Comparison of ENCODE assay signal across 29 cellular contexts in genomic region chr9:135007601-135008000, GRCh38.
"Had no signal": no experiment of that assay in that cellular context is flagged by ENCODE, and none has a peak within 500 bp of the region (broad histone marks: within the 10 kb centered on the region; RNA-seq: fewer than 3 reads in every experiment).

No MANE protein-coding gene starts in this region.

- H3K4me3 Mint-ChIP-seq: naive thymus-derived CD4-positive, alpha-beta T cell; natural killer cell; nephron; neural progenitor cell; stimulated activated memory B cell treated with anti-CD40 and anti-IgM and Interleukin-4, amounts not matched to agents 10 μg/mL and 1 μg/mL and 100 μg/mL, for 72 hours; stimulated activated naive CD8-positive, alpha-beta T cell treated with anti-CD3 and anti-CD28 coated beads, Interleukin-15, amount 100 ng/mL, for 72 hours; type B pancreatic cell had no signal

- H3K27ac ChIP-seq: neural progenitor cell, neutrophil, ovary, parathyroid adenoma, prostate gland, right lobe of liver, sigmoid colon, suprapubic skin, testis, tibial artery, transverse colon, vagina had no signal

- H3K4me2 ChIP-seq: neural progenitor cell had no signal

- H2AFZ ChIP-seq: neural progenitor cell, parathyroid adenoma had no signal

- H3K4me1 Mint-ChIP-seq: naive thymus-derived CD4-positive, alpha-beta T cell; natural killer cell; nephron; neural progenitor cell; stimulated activated memory B cell treated with anti-CD40 and anti-IgM and Interleukin-4, amounts not matched to agents 10 μg/mL and 1 μg/mL and 100 μg/mL, for 72 hours; stimulated activated naive CD8-positive, alpha-beta T cell treated with anti-CD3 and anti-CD28 coated beads, Interleukin-15, amount 100 ng/mL, for 72 hours had no signal

- H3K9me3 Mint-ChIP-seq: natural killer cell; stimulated activated memory B cell treated with anti-CD40 and anti-IgM and Interleukin-4, amounts not matched to agents 10 μg/mL and 1 μg/mL and 100 μg/mL, for 72 hours; stimulated activated naive CD8-positive, alpha-beta T cell treated with anti-CD3 and anti-CD28 coated beads, Interleukin-15, amount 100 ng/mL, for 72 hours; type B pancreatic cell had no signal

- H3K27ac Mint-ChIP-seq: naive thymus-derived CD4-positive, alpha-beta T cell; natural killer cell; neural progenitor cell; stimulated activated memory B cell treated with anti-CD40 and anti-IgM and Interleukin-4, amounts not matched to agents 10 μg/mL and 1 μg/mL and 100 μg/mL, for 72 hours; stimulated activated naive CD8-positive, alpha-beta T cell treated with anti-CD3 and anti-CD28 coated beads, Interleukin-15, amount 100 ng/mL, for 72 hours; type B pancreatic cell had no signal

- H3K9me3 ChIP-seq: neutrophil, ovary, prostate gland, right lobe of liver, sigmoid colon, suprapubic skin, testis, tibial artery, transverse colon, vagina had no signal

- ATAC-seq: naive thymus-derived CD4-positive, alpha-beta T cell; natural killer cell; right cardiac atrium; right lobe of liver; stimulated activated memory B cell treated with anti-CD40 and anti-IgM and Interleukin-4, amounts not matched to agents 10 μg/mL and 1 μg/mL and 100 μg/mL, for 72 hours; stimulated activated naive CD8-positive, alpha-beta T cell treated with anti-CD3 and anti-CD28 coated beads, Interleukin-15, amount 100 ng/mL, for 72 hours; stimulated activated naive CD8-positive, alpha-beta T cell treated with anti-CD3 and anti-CD28 coated beads, Interleukin-15, Interleukin-2, amounts not matched to agents 100 U/mL and 50 U/mL, for 24 hours had no signal

- H3K36me3 ChIP-seq: neural progenitor cell, neutrophil, ovary, prostate gland, right lobe of liver, sigmoid colon, suprapubic skin, tibial artery, transverse colon, vagina had no signal

- H3K27me3 Mint-ChIP-seq: stimulated activated naive CD8-positive, alpha-beta T cell treated with anti-CD3 and anti-CD28 coated beads, Interleukin-15, amount 100 ng/mL, for 72 hours; type B pancreatic cell had no signal

- H3K79me2 ChIP-seq: parathyroid adenoma had no signal

- H3K4me1 ChIP-seq: neural progenitor cell, parathyroid adenoma, prostate gland, right lobe of liver, sigmoid colon, suprapubic skin, testis, tibial artery, transverse colon, vagina had no signal

- H3K27me3 ChIP-seq: neural progenitor cell, neutrophil, ovary, right lobe of liver, sigmoid colon, testis, transverse colon, vagina had no signal

- H3K36me3 Mint-ChIP-seq: naive thymus-derived CD4-positive, alpha-beta T cell; natural killer cell; neural progenitor cell; stimulated activated memory B cell treated with anti-CD40 and anti-IgM and Interleukin-4, amounts not matched to agents 10 μg/mL and 1 μg/mL and 100 μg/mL, for 72 hours; type B pancreatic cell had no signal

- H3K4me3 ChIP-seq: neural progenitor cell, ovary, prostate gland, right lobe of liver, sigmoid colon, suprapubic skin, testis, tibial artery, transverse colon, vagina had no signal

- DNase-seq: naive thymus-derived CD4-positive, alpha-beta T cell; natural killer cell; nucleus accumbens; ovary; retina; right cardiac atrium; sigmoid colon; small intestine; stimulated activated CD4-positive, alpha-beta T cell treated with anti-CD3 and anti-CD28 coated beads, Interleukin-15, amount 100 ng/mL, for 24 hours; stimulated activated CD4-positive, alpha-beta T cell treated with anti-CD3 and anti-CD28 coated beads, Interleukin-2, amount 100 ng/mL, for 24 hours; stimulated activated CD4-positive, alpha-beta T cell treated with anti-CD3 and anti-CD28 coated beads, Interleukin-2, amount 100 ng/mL, for 48 hours; stimulated activated CD4-positive, alpha-beta T cell treated with anti-CD3 and anti-CD28 coated beads, Interleukin-4, amount 100 ng/mL, for 24 hours; stimulated activated naive CD4-positive, alpha-beta T cell; stimulated activated naive CD8-positive, alpha-beta T cell treated with anti-CD3 and anti-CD28 coated beads, Interleukin-15, amount 100 ng/mL, for 72 hours; stimulated activated naive CD8-positive, alpha-beta T cell treated with anti-CD3 and anti-CD28 coated beads, Interleukin-15, Interleukin-2, amounts not matched to agents 100 U/mL and 50 U/mL, for 24 hours; substantia nigra; testis; tibial artery; transverse colon had no signal
